In genomic region chr1:165612062-165612461, GRCh38 we compare ENCODE assay signal across 21 cellular contexts. TPM values are rescaled to one million over a fixed set of nuclear protein-coding genes. Genes with fewer than 3 reads are reported as not detected.
A peak's percentile ranks its signal among the peaks of the same experiment; 100 is the strongest.
DNase-seq lines count a peak whose midpoint lies in the region; ATAC-seq and TF ChIP-seq lines count a peak whose summit lies in the region.
"Had no signal": no experiment of that assay in that cellular context is flagged by ENCODE, and none has a peak within 500 bp of the region (broad histone marks: within the 10 kb centered on the region; RNA-seq: fewer than 3 reads in every experiment).

No MANE protein-coding gene starts in this region.

- DNase-seq in ACHN (peak; percentile 87), epithelial cell of esophagus (ENCODE audit: low read depth) (peak; percentile 62), HuH-7.5 (ENCODE audit: low spot score) (no peak), foreskin fibroblast (no peak), foreskin keratinocyte (no peak)
- DNase-seq: Calu3; CD4-positive, alpha-beta memory T cell; HCEC 1CT; IMR-90; Karpas-422; NCI-H1092; NCI-H1436 treated with DMSO at 0.1 percent for 48 hours; NCI-H2029; NCI-H526; PC-9 had no signal

- in situ Hi-C loops in ACHN (cut with HindIII; ENCODE audit: low pct_ligation_motif_present, low pct_unique_long_range_greater_than_20kb, low sequenced_read_pairs): no loop called here

- ATAC-seq in GM18511 (IDR thresholded peaks at IDR 0.05; ENCODE audit: unreplicated experiment) (peak; percentile 67), HG02852 (IDR thresholded peaks at IDR 0.05; ENCODE audit: unreplicated experiment) (no peak), foreskin keratinocyte (no peak)
- ATAC-seq: GM23338 had no signal

- H3K4me1 ChIP-seq in foreskin keratinocyte: no peaks in the 10 kb centered on the region
- H3K4me1 ChIP-seq: SJSA1 had no signal

- TF ChIP-seq EP300 in Ishikawa (IDR thresholded peaks at IDR 0.05; ENCODE audit: borderline replicate concordance): no peak

- no peak for TF ChIP-seq RAD21 in Ishikawa (IDR thresholded peaks at IDR 0.05; ENCODE audit: low read depth)

- H3K4me3 ChIP-seq in epithelial cell of esophagus (ENCODE audit: low read length) (no peak overlapping the region), foreskin fibroblast (ENCODE audit: low read depth in 1 of 2, low read length in 2 of 2) (no peak overlapping the region)
- H3K4me3 ChIP-seq: GM23338, PC-9, SJSA1 had no signal

- peaks cover 13% of the 10 kb centered on the region for H3K27me3 ChIP-seq in foreskin keratinocyte

- TF ChIP-seq CTCF in epithelial cell of esophagus (IDR thresholded peaks at IDR 0.05; ENCODE audit: insufficient read depth, low read depth, low read length, missing control alignments) (no peak), foreskin fibroblast (IDR thresholded peaks at IDR 0.05; ENCODE audit: low read depth, low read length) (no peak), foreskin keratinocyte (conservative IDR thresholded peaks at IDR 0.05) (no peak)

- no peak overlapping the region for H3K27ac ChIP-seq in foreskin keratinocyte
- H3K27ac ChIP-seq: 22Rv1, PC-9, SJSA1 had no signal

TF ChIP-seq in Ishikawa, 13 proteins besides CTCF, POLR2A, EP300 and RAD21:
- TF ChIP-seq ZBTB7A (IDR thresholded peaks at IDR 0.05; ENCODE audit: low read depth) (no peak), CEBPB (IDR thresholded peaks at IDR 0.05) (peak; percentile 48; the same call in 1 of the 2 replicates)

RNA-seq across cellular contexts. Expression of gene MGST3, which starts 19.0 kb away (rescaled TPM):
- total RNA-seq in foreskin keratinocyte: 129 and 158 TPM in 2 replicates
- polyA plus RNA-seq in foreskin keratinocyte: 181 and 225 TPM in 2 replicates

Comparison
In these comparisons a context has a peak if more than half of its experiments do, and no peak if none do; other contexts are left out.
1. DNase-seq: peak in ACHN (single experiment) and epithelial cell of esophagus (single experiment); none in HuH-7.5 (single experiment), foreskin fibroblast (0 of 2) and foreskin keratinocyte (0 of 2).